8 cellular contexts compared by ENCODE assay signal in genomic region chr2:165015052-165015642, GRCh38. TPM values are rescaled to one million over a fixed set of nuclear protein-coding genes. Genes with fewer than 3 reads are reported as not detected.
A peak's percentile ranks its signal among the peaks of the same experiment; 100 is the strongest.
DNase-seq lines count a peak whose midpoint lies in the region; ATAC-seq, FAIRE-seq and TF ChIP-seq lines count a peak whose summit lies in the region.

No MANE protein-coding gene starts in this region.

- TF ChIP-seq CTCF in GM12864 (IDR thresholded peaks at IDR 0.05; ENCODE audit: low read depth, low read length, missing control alignments) (peak; percentile 90), H9 (conservative IDR thresholded peaks at IDR 0.05) (peak; percentile 88), MM.1S (IDR thresholded peaks at IDR 0.05; ENCODE audit: low read length) (peak; percentile 96), right atrium auricular region (IDR thresholded peaks at IDR 0.05) (peak; percentile 80 to 88)

- no peak overlapping the region for H2BK15ac ChIP-seq in H9 (ENCODE audit: low read depth, low read length)

- H3K9me3 ChIP-seq in H9 (ENCODE audit: control insufficient read depth, low read depth, low read length) (no peaks in the 10 kb centered on the region), MM.1S (replicated peaks; ENCODE audit: insufficient read depth, low read length) (no peaks in the 10 kb centered on the region), SK-N-MC (ENCODE audit: low read depth, low read length) (no peaks in the 10 kb centered on the region), right atrium auricular region (no peaks in the 10 kb centered on the region), small intestine (ENCODE audit: control insufficient read depth, low read depth) (no peaks in the 10 kb centered on the region)

- no peaks in the 10 kb centered on the region for H3K9me2 ChIP-seq in MM.1S (replicated peaks; ENCODE audit: insufficient read depth, low read length)

- H2BK20ac ChIP-seq in H9 (ENCODE audit: low read depth, low read length, poor library complexity, severe bottlenecking) = no peak overlapping the region

- no peak overlapping the region for H4K8ac ChIP-seq in H9 (replicated peaks; ENCODE audit: insufficient read length, low read depth, low read length)

- no peaks in the 10 kb centered on the region for H3K23me2 ChIP-seq in H9 (ENCODE audit: insufficient read length, low read depth, low read length, poor library complexity, severe bottlenecking)

- no CpG with 5 or more reads among the region's 4 CpGs for WGBS in H9 (ENCODE audit: extremely low coverage, insufficient read length, low lambda C conversion rate)
- 30 to 38% (median 36%) methylated on average over 4 of the region's 4 CpGs for WGBS in small intestine, 3 donors

- H3K79me1 ChIP-seq in H9 (ENCODE audit: insufficient read depth, low read depth, low read length, poor library complexity, severe bottlenecking) = no peaks in the 10 kb centered on the region

- H3K18ac ChIP-seq in H9 (ENCODE audit: insufficient read length, low read depth, low read length) = no peak overlapping the region

- peaks cover 2% of the 10 kb centered on the region; the same call in 1 of the 2 replicates for H3K27me3 Mint-ChIP-seq in H9 (ENCODE audit: low read depth)

- H3K23ac ChIP-seq in H9 (ENCODE audit: insufficient read length, low read depth, low read length) = no peak overlapping the region

- H2AFZ ChIP-seq in H9 (ENCODE audit: low read length) = no peak overlapping the region
- no peak overlapping the region for H2AFZ ChIP-seq in MM.1S (ENCODE audit: low read length)

- no peak for ATAC-seq in GM21737 (IDR thresholded peaks at IDR 0.05; ENCODE audit: unreplicated experiment)

- no peak overlapping the region for H2BK12ac ChIP-seq in H9 (ENCODE audit: insufficient read length, low read depth, low read length)

- no peak overlapping the region for H4K5ac ChIP-seq in H9 (ENCODE audit: insufficient read length, low read depth, low read length)

- no peak overlapping the region for H2BK5ac ChIP-seq in H9 (ENCODE audit: insufficient read length, low read length)

- DNase-seq in GM12864 (ENCODE audit: low read depth) (peak; percentile 21), H9 (peak; percentile 65), MM.1S (peak; percentile 68), SK-N-MC (ENCODE audit: low read depth, low spot score) (peak; percentile 37), amniotic epithelial cell (ENCODE audit: low read depth) (peak; percentile 59), right atrium auricular region (ENCODE audit: low spot score) (no peak), small intestine (peak; percentile 56)

- H3K9ac ChIP-seq in H9 (ENCODE audit: extremely low read depth, insufficient read length, low read length) = no peak overlapping the region
- H3K9ac ChIP-seq in MM.1S (ENCODE audit: low read length) = no peak overlapping the region
- no peak overlapping the region for H3K9ac ChIP-seq in SK-N-MC (ENCODE audit: insufficient read length)

- no peaks in the 10 kb centered on the region for H4K20me1 ChIP-seq in H9 (ENCODE audit: control insufficient read depth, insufficient read depth, insufficient read length)
- no peaks in the 10 kb centered on the region for H4K20me1 ChIP-seq in MM.1S (ENCODE audit: insufficient read depth, low read length)

- no peak for FAIRE-seq in small intestine (lab: Jason Lieb, UNC)

- no peaks in the 10 kb centered on the region for H3K9me3 Mint-ChIP-seq in H9

- H3F3A ChIP-seq in MM.1S (ENCODE audit: insufficient read depth, low read length) = no peaks in the 10 kb centered on the region

- H2AK5ac ChIP-seq in H9 (ENCODE audit: insufficient read length, low read length) = no peak overlapping the region

- no peaks in the 10 kb centered on the region for H3K79me2 ChIP-seq in H9 (ENCODE audit: insufficient read depth, low read length)
- H3K79me2 ChIP-seq in MM.1S (ENCODE audit: low read length) = no peaks in the 10 kb centered on the region

- no peaks in the 10 kb centered on the region for H3K36me3 ChIP-seq in MM.1S (replicated peaks; ENCODE audit: insufficient read depth, low read length)
- no peaks in the 10 kb centered on the region for H3K36me3 ChIP-seq in SK-N-MC (ENCODE audit: insufficient read depth, low read length)
- H3K36me3 ChIP-seq in right atrium auricular region = no peaks in the 10 kb centered on the region
- H3K36me3 ChIP-seq in small intestine (ENCODE audit: control insufficient read depth in 2 of 2, insufficient read depth in 2 of 2, low read length in 2 of 2) = no peaks in the 10 kb centered on the region

- H3K27me3 ChIP-seq in H9 (ENCODE audit: insufficient read depth, low read length) = no peaks in the 10 kb centered on the region
- H3K27me3 ChIP-seq in MM.1S (replicated peaks; ENCODE audit: insufficient read depth, low read length) = no peaks in the 10 kb centered on the region
- H3K27me3 ChIP-seq in right atrium auricular region = no peaks in the 10 kb centered on the region
- no peaks in the 10 kb centered on the region for H3K27me3 ChIP-seq in small intestine (ENCODE audit: control insufficient read depth in 2 of 2, insufficient read depth in 2 of 2, low read length in 2 of 2)

- no peak overlapping the region for H4K91ac ChIP-seq in H9 (ENCODE audit: insufficient read length, low read depth, low read length)

- H2BK120ac ChIP-seq in H9 (ENCODE audit: low read depth, low read length, poor library complexity, severe bottlenecking) = no peak overlapping the region

- H3K27ac Mint-ChIP-seq in H9 = no peak overlapping the region

- H3K56ac ChIP-seq in H9 (ENCODE audit: insufficient read length, low read depth, low read length) = no peak overlapping the region

- H3K14ac ChIP-seq in H9 (ENCODE audit: insufficient read depth, low read length) = no peak overlapping the region

- H3K4me1 Mint-ChIP-seq in H9 = peaks cover 5 to 6% of the 10 kb centered on the region in 2 experiments; a peak in 3 of 4 replicates

- no peak overlapping the region for H3K4ac ChIP-seq in H9 (ENCODE audit: low read depth, low read length)

- H3K4me2 ChIP-seq in H9 (ENCODE audit: insufficient read depth, insufficient read length, low read length) = no peak overlapping the region
- no peak overlapping the region for H3K4me2 ChIP-seq in MM.1S (ENCODE audit: low read depth, low read length)

- H3T11ph ChIP-seq in H9 (ENCODE audit: low read length) = no peak overlapping the region

- no peak overlapping the region for H3K4me3 Mint-ChIP-seq in H9

- no peak overlapping the region for H3K4me3 ChIP-seq in GM12864 (ENCODE audit: low read depth, low read length)
- H3K4me3 ChIP-seq in MM.1S (ENCODE audit: low read length) = no peak overlapping the region
- H3K4me3 ChIP-seq in SK-N-MC = no peak overlapping the region
- H3K4me3 ChIP-seq in right atrium auricular region = no peak overlapping the region
- no peak overlapping the region for H3K4me3 ChIP-seq in small intestine (ENCODE audit: low read depth in 1 of 2, low read length in 2 of 2)

- peaks cover 0 to 5% (median 0%) of the 10 kb centered on the region in 3 experiments; a peak in 3 of 7 replicates for H3K36me3 Mint-ChIP-seq in H9 (ENCODE audit: insufficient read depth in 1 of 3, low read depth in 3 of 3)

- H3K4me1 ChIP-seq in H9 (ENCODE audit: insufficient read depth, low read length) (no peaks in the 10 kb centered on the region; the same call in 1 of the 2 replicates), MM.1S (ENCODE audit: low read length) (peaks cover 8% of the 10 kb centered on the region; the same call in 1 of the 2 replicates), right atrium auricular region (no peaks in the 10 kb centered on the region), small intestine (ENCODE audit: control insufficient read depth in 2 of 2, insufficient read depth in 1 of 2, low read depth in 1 of 2, low read length in 1 of 2) (no peaks in the 10 kb centered on the region)

- H3K27ac ChIP-seq in H9 (ENCODE audit: insufficient read length, low read depth, low read length) (no peak overlapping the region), MM.1S (ENCODE audit: low read length) (no peak overlapping the region), SK-N-MC (no peak overlapping the region), right atrium auricular region (no peak overlapping the region), small intestine (ENCODE audit: low read depth in 1 of 2, low read length in 1 of 2) (no peak overlapping the region)

RNA-seq across cellular contexts. Expression of gene SLC38A11, which starts 59.8 kb away (rescaled TPM):
- total RNA-seq in H9 (2021) (not detected in 2 replicates), right atrium auricular region (under 1 TPM in 1 of 2 donors, not detected in 1; 0.74 TPM)
- 1 to 10 TPM in 1 of 3 donors, under 1 TPM in 2; 0.22 to 7.2 (median 0.27) TPM for polyA plus RNA-seq in small intestine
